Comparison of ENCODE assay signal across 12 cellular contexts in the genomic region with DNA sequence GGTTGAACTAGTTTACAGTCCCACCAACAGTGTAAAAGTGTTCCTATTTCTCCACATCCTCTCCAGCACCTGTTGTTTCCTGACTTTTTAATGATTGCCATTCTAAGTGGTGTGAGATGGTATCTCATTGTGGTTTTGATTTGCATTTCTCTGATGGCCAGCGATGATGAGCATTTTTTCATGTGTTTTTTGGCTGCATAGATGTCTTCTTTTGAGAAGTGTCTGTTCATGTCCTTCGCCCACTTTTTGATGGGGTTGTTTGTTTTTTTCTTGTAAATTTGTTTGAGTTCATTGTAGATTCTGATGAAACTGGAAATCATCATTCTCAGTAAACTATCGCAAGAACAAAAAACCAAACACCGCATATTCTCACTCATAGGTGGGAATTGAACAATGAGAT. TPM values are rescaled to one million over a fixed set of nuclear protein-coding genes. Genes with fewer than 3 reads are reported as not detected.
"Had no signal": no experiment of that assay in that cellular context is flagged by ENCODE, and none has a peak within 500 bp of the region (broad histone marks: within the 10 kb centered on the region; RNA-seq: fewer than 3 reads in every experiment).

No MANE protein-coding gene starts in this region.

RNA-seq across cellular contexts. Expression of gene TAL2, which starts 41.4 kb away (rescaled TPM):
- total RNA-seq: naive thymus-derived CD8-positive, alpha-beta T cell; natural killer cell; natural killer cell treated with Interleukin-12 subunit alpha and Interleukin-12 subunit beta and Interleukin-15 and Interleukin-18, amount 100 ng/mL, for 72 hours; osteocyte; posterior vena cava; prostate gland; pulmonary artery endothelial cell; right atrium auricular region; right cardiac atrium; sciatic nerve; sigmoid colon; spleen had no signal
